ENCODE assay signal across 11 cellular contexts in the genomic region with DNA sequence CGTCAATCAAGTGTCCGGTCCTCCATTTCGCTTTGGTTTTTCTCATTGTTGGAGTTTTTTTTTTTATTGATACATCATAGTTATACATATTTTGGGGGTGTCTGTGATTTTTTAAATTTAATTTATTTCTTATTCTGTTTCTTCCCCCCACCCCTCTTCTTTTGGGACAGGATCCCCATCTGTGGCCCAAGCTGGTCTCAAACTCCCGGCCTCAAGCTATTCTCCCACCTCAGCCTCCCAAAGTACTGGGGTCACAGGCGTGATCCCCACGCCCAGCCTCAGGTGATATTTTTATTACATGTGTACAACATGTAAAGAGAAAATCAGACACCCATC. TPM values are rescaled to one million over a fixed set of nuclear protein-coding genes. Genes with fewer than 3 reads are reported as not detected.
DNase-seq lines count a peak whose midpoint lies in the region; ATAC-seq, FAIRE-seq and TF ChIP-seq lines count a peak whose summit lies in the region.
"Had no signal": no experiment of that assay in that cellular context is flagged by ENCODE, and none has a peak within 500 bp of the region (broad histone marks: within the 10 kb centered on the region; RNA-seq: fewer than 3 reads in every experiment).

No MANE protein-coding gene starts in this region.

- no peaks in the 10 kb centered on the region for H3K9me3 ChIP-seq in CD4-positive, alpha-beta T cell (ENCODE audit: control insufficient read depth, low read length)
- H3K9me3 ChIP-seq in NT2/D1 (ENCODE audit: insufficient read depth, low read length): no peaks in the 10 kb centered on the region
- H3K9me3 ChIP-seq: adrenal gland, BE2C, upper lobe of right lung had no signal

- H3K4me1 ChIP-seq in NT2/D1 (ENCODE audit: insufficient read depth, insufficient read length): no peaks in the 10 kb centered on the region
- H3K4me1 ChIP-seq: adrenal gland, BE2C had no signal

- peaks cover 23% of the 10 kb centered on the region for H3K4me1 Mint-ChIP-seq in CD4-positive, alpha-beta T cell (ENCODE audit: low read depth)
- peaks cover 36% of the 10 kb centered on the region for H3K4me1 Mint-ChIP-seq in neural crest cell

- intact Hi-C loops in CD4-positive, alpha-beta T cell (cut with DNase I, micrococcal nuclease): loop anchor here (1.0 to 5.0 kb wide), 6 partner anchors 596 to 1007 kb away; no protein-coding TSS in a partner anchor

- no peak overlapping the region for H3K4me3 Mint-ChIP-seq in CD4-positive, alpha-beta T cell
- peak overlapping the region; percentile 89 for H3K4me3 Mint-ChIP-seq in neural crest cell

- H3K27ac ChIP-seq in CD4-positive, alpha-beta T cell (ENCODE audit: low read depth, low read length): no peak overlapping the region
- H3K27ac ChIP-seq in coronary artery: no peak overlapping the region
- H3K27ac ChIP-seq: adrenal gland, upper lobe of right lung had no signal

- no peak for ATAC-seq in CD4-positive, alpha-beta T cell (ENCODE audit: poor library complexity)
- no peak for ATAC-seq in GM21717 (IDR thresholded peaks at IDR 0.05; ENCODE audit: unreplicated experiment)

- H3K36me3 Mint-ChIP-seq in CD4-positive, alpha-beta T cell (ENCODE audit: low read depth): peaks cover 4% of the 10 kb centered on the region
- peaks cover 10% of the 10 kb centered on the region for H3K36me3 Mint-ChIP-seq in neural crest cell (ENCODE audit: low read depth)

- POLR2A ChIA-PET in CD4-positive, alpha-beta T cell (lab: Charles Lee): interaction anchor here (0.6 to 1.6 kb wide), 4 partner anchors 27 to 1027 kb away, joined by 3 to 7 read pairs (median 4); a partner anchor contains a TSS

- FAIRE-seq in urothelium cell line (lab: Jason Lieb, UNC): no peak

- DNase-seq in CD4-positive, alpha-beta T cell: no peak
- DNase-seq in NT2/D1 (ENCODE audit: low read depth, low spot score): no peak
- no peak for DNase-seq in coronary artery (ENCODE audit: low spot score)
- DNase-seq in neural crest cell (ENCODE audit: low read depth, low spot score): no peak
- DNase-seq in NCI-H2227 treated with DMSO at 0.1 percent for 48 hours (lab: John Stamatoyannopoulos, UW): no peak
- DNase-seq in mucosa of gallbladder (ENCODE audit: low spot score): no peak
- no peak for DNase-seq in urothelium cell line (ENCODE audit: low spot score)

- H3K36me3 ChIP-seq in NT2/D1 (ENCODE audit: insufficient read depth, insufficient read length, low read length): no peaks in the 10 kb centered on the region
- H3K36me3 ChIP-seq: adrenal gland, BE2C, upper lobe of right lung had no signal

- H3K27me3 ChIP-seq in CD4-positive, alpha-beta T cell (ENCODE audit: control insufficient read depth, insufficient read depth, low read length): no peaks in the 10 kb centered on the region
- peaks cover 8% of the 10 kb centered on the region for H3K27me3 ChIP-seq in NT2/D1 (ENCODE audit: insufficient read depth, insufficient read length)
- H3K27me3 ChIP-seq: adrenal gland, BE2C had no signal

- H3K27ac Mint-ChIP-seq in CD4-positive, alpha-beta T cell: no peak overlapping the region
- H3K27ac Mint-ChIP-seq in neural crest cell (ENCODE audit: unreplicated experiment): no peak overlapping the region

- peak; percentile 45 for TF ChIP-seq CTCF in CD4-positive, alpha-beta T cell (IDR thresholded peaks at IDR 0.05)
- no peak for TF ChIP-seq CTCF in coronary artery (IDR thresholded peaks at IDR 0.05)
- no peak for TF ChIP-seq CTCF in neural crest cell (conservative IDR thresholded peaks at IDR 0.05)

- H3K27me3 Mint-ChIP-seq in CD4-positive, alpha-beta T cell: no peaks in the 10 kb centered on the region
- H3K27me3 Mint-ChIP-seq in neural crest cell (ENCODE audit: low read depth): no peaks in the 10 kb centered on the region

- H3K9me3 Mint-ChIP-seq in CD4-positive, alpha-beta T cell: peaks cover 3% of the 10 kb centered on the region
- H3K9me3 Mint-ChIP-seq in neural crest cell: peaks cover 10% of the 10 kb centered on the region

- CTCF ChIA-PET in CD4-positive, alpha-beta T cell (lab: Charles Lee): interaction anchor here (0.6 to 2.0 kb wide), 33 partner anchors 15 to 1008 kb away, joined by 3 to 21 read pairs (median 4); no protein-coding TSS in a partner anchor

- no peak overlapping the region for H3K9ac ChIP-seq in NT2/D1 (ENCODE audit: insufficient read length, low read depth)

- peak overlapping the region; percentile 40 for H3K4me3 ChIP-seq in NT2/D1 (ENCODE audit: insufficient read length, low read depth)
- peak overlapping the region; percentile 65 for H3K4me3 ChIP-seq in coronary artery

RNA-seq across cellular contexts. Expression of a gene that starts 51.3 kb away (rescaled TPM):
- total RNA-seq in CD4-positive, alpha-beta T cell: 100 to 1,000 TPM; 254 to 258 TPM
- 289 and 298 TPM in 2 replicates for total RNA-seq in neural crest cell
- 398 TPM for total RNA-seq in mucosa of gallbladder
